25 cellular contexts compared by ENCODE assay signal in the genomic region with DNA sequence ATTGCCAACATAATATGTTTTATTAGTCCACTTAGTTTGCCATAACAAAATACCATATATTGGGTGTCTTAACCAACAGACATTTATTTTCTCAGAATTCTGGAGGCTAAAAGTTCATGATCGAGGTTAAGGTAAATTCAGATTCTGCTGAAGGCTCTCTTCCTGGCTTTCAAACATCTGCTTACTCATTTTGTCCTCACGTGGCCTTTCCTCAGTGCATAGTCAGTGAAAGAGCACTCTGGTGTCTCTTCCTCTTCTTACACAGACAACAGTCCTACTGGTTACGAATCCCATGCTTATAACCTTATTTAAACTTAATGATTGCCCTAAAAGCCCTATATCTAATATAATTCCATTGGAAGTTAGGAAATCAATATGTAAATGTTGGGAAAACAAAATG.
DNase-seq lines count a peak whose midpoint lies in the region; ATAC-seq and TF ChIP-seq lines count a peak whose summit lies in the region.
"Had no signal": no experiment of that assay in that cellular context is flagged by ENCODE, and none has a peak within 500 bp of the region (broad histone marks: within the 10 kb centered on the region; RNA-seq: fewer than 3 reads in every experiment).

No MANE protein-coding gene starts in this region.

- intact Hi-C loops in activated CD8-positive, alpha-beta T cell treated with anti-CD3 and anti-CD28 coated beads for 36 hours (cut with micrococcal nuclease), result no loop called here

- H3K4me1 Mint-ChIP-seq in activated CD8-positive, alpha-beta T cell treated with anti-CD3 and anti-CD28 coated beads for 36 hours (ENCODE audit: low read depth), result no peaks in the 10 kb centered on the region

- H2AFZ ChIP-seq in OCI-LY3 (ENCODE audit: low read depth, low read length), result no peak overlapping the region
- H2AFZ ChIP-seq: GM23248 had no signal

- no peaks in the 10 kb centered on the region for H3K79me2 ChIP-seq in OCI-LY3 (ENCODE audit: low read length)

- TF ChIP-seq CTCF in OCI-LY3 (IDR thresholded peaks at IDR 0.05; ENCODE audit: low read depth, low read length) (no peak), epithelial cell of esophagus (IDR thresholded peaks at IDR 0.05; ENCODE audit: insufficient read depth, low read depth, low read length, missing control alignments) (no peak)
- TF ChIP-seq CTCF in activated CD8-positive, alpha-beta T cell treated with anti-CD3 and anti-CD28 coated beads for 36 hours (IDR thresholded peaks at IDR 0.05), result no peak

- peak; percentile 59 for ATAC-seq in GM18909 (IDR thresholded peaks at IDR 0.05; ENCODE audit: poor library complexity, unreplicated experiment)
- ATAC-seq in GM18498 (IDR thresholded peaks at IDR 0.05; ENCODE audit: unreplicated experiment), result no peak
- no peak for ATAC-seq in activated CD8-positive, alpha-beta T cell treated with anti-CD3 and anti-CD28 coated beads for 36 hours
- ATAC-seq: CD8-positive, alpha-beta T cell; Right ventricle myocardium inferior had no signal

- H3K36me3 ChIP-seq in OCI-LY3 (replicated peaks; ENCODE audit: low read depth, low read length), result no peaks in the 10 kb centered on the region
- H3K36me3 ChIP-seq: BLaER1, SJSA1 had no signal

- H3K9ac ChIP-seq in OCI-LY3 (ENCODE audit: low read length), result no peak overlapping the region
- H3K9ac ChIP-seq: BLaER1, GM23248, KMS-11 had no signal

- no peak overlapping the region for H3K27ac Mint-ChIP-seq in activated CD8-positive, alpha-beta T cell treated with anti-CD3 and anti-CD28 coated beads for 36 hours
- H3K27ac Mint-ChIP-seq: CD8-positive, alpha-beta T cell; H9; HFFc6; T-helper 2 cell treated with Interferon-gamma antibody and Interleukin-4, amounts not matched to agents 5 μg/mL and 100 μg/mL, for 36 hours had no signal

- POLR2A ChIA-PET in activated CD8-positive, alpha-beta T cell treated with anti-CD3 and anti-CD28 coated beads for 36 hours (lab: Charles Lee), result no interaction called here

- H3K4me3 ChIP-seq in OCI-LY3 (ENCODE audit: low read length) (no peak overlapping the region), epithelial cell of esophagus (ENCODE audit: low read length) (no peak overlapping the region)
- H3K4me3 ChIP-seq: BLaER1, GM23248, SJSA1 had no signal

- H4K20me1 ChIP-seq in OCI-LY3 (ENCODE audit: insufficient read depth, low read length), result no peaks in the 10 kb centered on the region
- H4K20me1 ChIP-seq: BLaER1 had no signal

- no peaks in the 10 kb centered on the region for H3K36me3 Mint-ChIP-seq in activated CD8-positive, alpha-beta T cell treated with anti-CD3 and anti-CD28 coated beads for 36 hours (ENCODE audit: low read depth)
- H3K36me3 Mint-ChIP-seq: CD8-positive, alpha-beta T cell had no signal

- DNase-seq in HT1080 (ENCODE audit: low read depth) (peak; percentile 3), epithelial cell of esophagus (ENCODE audit: low read depth) (peak; percentile 2), NCI-H510A (lab: John Stamatoyannopoulos, UW) (no peak)
- DNase-seq in activated CD8-positive, alpha-beta T cell treated with anti-CD3 and anti-CD28 coated beads for 36 hours, result no peak
- DNase-seq: CD8-positive, alpha-beta T cell; DMS53; GDM1; GM23248; H9; HFFc6; IMR-90; NCI-H1092 treated with DMSO at 0.1 percent for 48 hours; NCI-H146; NCI-H2029; NCI-H2227 treated with DMSO at 0.1 percent for 48 hours; NCI-H510A treated with DMSO at 0.1 percent for 48 hours; NCI-H748 treated with DMSO at 0.1 percent for 48 hours had no signal

- H3K27me3 Mint-ChIP-seq in activated CD8-positive, alpha-beta T cell treated with anti-CD3 and anti-CD28 coated beads for 36 hours, result no peaks in the 10 kb centered on the region

- peak overlapping the region; percentile 39 for H3K4me2 ChIP-seq in OCI-LY3 (ENCODE audit: low read length)
- H3K4me2 ChIP-seq: BLaER1, KMS-11 had no signal

- H3K27ac ChIP-seq in OCI-LY3 (ENCODE audit: low read length), result no peak overlapping the region
- H3K27ac ChIP-seq: BLaER1, GM23248, KMS-11, SJSA1 had no signal

- no peaks in the 10 kb centered on the region for H3K9me3 ChIP-seq in OCI-LY3 (ENCODE audit: insufficient read depth, low read length)
- H3K9me3 ChIP-seq: BLaER1, SJSA1 had no signal

- H3K4me1 ChIP-seq in OCI-LY3 (ENCODE audit: low read length), result peaks cover 9% of the 10 kb centered on the region
- H3K4me1 ChIP-seq: SJSA1 had no signal

- CTCF ChIA-PET in activated CD8-positive, alpha-beta T cell treated with anti-CD3 and anti-CD28 coated beads for 36 hours (lab: Charles Lee), result no interaction called here

- H3K9me3 Mint-ChIP-seq in activated CD8-positive, alpha-beta T cell treated with anti-CD3 and anti-CD28 coated beads for 36 hours, result peaks cover 9% of the 10 kb centered on the region

- no peaks in the 10 kb centered on the region for H3K27me3 ChIP-seq in OCI-LY3 (ENCODE audit: low read depth, low read length)
- H3K27me3 ChIP-seq: BLaER1, SJSA1 had no signal

- no peak overlapping the region for H3K4me3 Mint-ChIP-seq in activated CD8-positive, alpha-beta T cell treated with anti-CD3 and anti-CD28 coated beads for 36 hours
- H3K4me3 Mint-ChIP-seq: CD8-positive, alpha-beta T cell; H9; HFFc6; T-helper 2 cell treated with Interferon-gamma antibody and Interleukin-4, amounts not matched to agents 5 μg/mL and 100 μg/mL, for 36 hours had no signal

Comparison
In these comparisons a context has a peak if more than half of its experiments do, and no peak if none do; other contexts are left out.
1. DNase-seq: peak in HT1080 (single experiment) and epithelial cell of esophagus (single experiment); none in NCI-H510A (single experiment) and activated CD8-positive, alpha-beta T cell treated with anti-CD3 and anti-CD28 coated beads for 36 hours (single experiment).